1 cellular context compared by ENCODE assay signal in genomic region chr16:84874004-84874435, GRCh38.
TF ChIP-seq lines count a peak whose summit lies in the region.

No MANE protein-coding gene starts in this region.

TF ChIP-seq in endothelial cell of umbilical vein, 7 proteins besides CTCF, POLR2A, EP300 and RAD21:
- TF ChIP-seq MAX (IDR thresholded peaks at IDR 0.05; ENCODE audit: insufficient read depth, insufficient read length) = no peak
- no peak for TF ChIP-seq GATA2 (IDR thresholded peaks at IDR 0.05; ENCODE audit: insufficient read depth, insufficient read length, low read depth, low read length)
- no peak for TF ChIP-seq EZH2 (IDR thresholded peaks at IDR 0.05; ENCODE audit: borderline replicate concordance, low read depth, low read length, severe bottlenecking)
- no peak for TF ChIP-seq FOS (IDR thresholded peaks at IDR 0.05; ENCODE audit: borderline replicate concordance, insufficient read depth, low read length)
- TF ChIP-seq POLR2AphosphoS5 (IDR thresholded peaks at IDR 0.05; ENCODE audit: insufficient read depth, low read depth, low read length) = no peak
- TF ChIP-seq JUN (IDR thresholded peaks at IDR 0.05; ENCODE audit: borderline replicate concordance, insufficient read depth, insufficient read length, low read depth) = no peak
- TF ChIP-seq MYC (IDR thresholded peaks at IDR 0.05; ENCODE audit: low read depth, low read length) = no peak
